Comparison of ENCODE assay signal across 1 cellular context in the genomic region with DNA sequence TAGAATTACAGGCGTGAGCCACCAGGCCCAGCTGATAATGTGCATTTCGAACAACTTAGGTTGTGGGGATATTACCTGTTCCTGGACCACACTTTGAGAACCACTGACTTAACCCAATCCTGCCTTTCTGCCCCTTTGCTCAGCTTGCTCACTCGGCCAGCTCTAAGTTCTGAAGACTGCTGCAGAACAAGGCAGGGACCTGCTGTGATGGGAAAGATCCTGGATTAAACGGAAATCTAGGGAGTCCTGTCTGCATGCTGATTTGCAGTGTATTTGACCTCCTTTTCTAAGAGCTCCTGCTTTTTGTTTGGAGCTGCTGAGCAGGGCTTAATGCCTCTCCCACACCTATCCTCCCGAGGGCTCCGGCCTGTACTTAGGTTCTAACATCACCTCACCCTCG.
TF ChIP-seq lines count a peak whose summit lies in the region.

No MANE protein-coding gene starts in this region.

TF ChIP-seq in WTC11, 78 proteins besides CTCF, POLR2A, EP300 and RAD21 (continued from another document):
- TF ChIP-seq, protein P1, sequence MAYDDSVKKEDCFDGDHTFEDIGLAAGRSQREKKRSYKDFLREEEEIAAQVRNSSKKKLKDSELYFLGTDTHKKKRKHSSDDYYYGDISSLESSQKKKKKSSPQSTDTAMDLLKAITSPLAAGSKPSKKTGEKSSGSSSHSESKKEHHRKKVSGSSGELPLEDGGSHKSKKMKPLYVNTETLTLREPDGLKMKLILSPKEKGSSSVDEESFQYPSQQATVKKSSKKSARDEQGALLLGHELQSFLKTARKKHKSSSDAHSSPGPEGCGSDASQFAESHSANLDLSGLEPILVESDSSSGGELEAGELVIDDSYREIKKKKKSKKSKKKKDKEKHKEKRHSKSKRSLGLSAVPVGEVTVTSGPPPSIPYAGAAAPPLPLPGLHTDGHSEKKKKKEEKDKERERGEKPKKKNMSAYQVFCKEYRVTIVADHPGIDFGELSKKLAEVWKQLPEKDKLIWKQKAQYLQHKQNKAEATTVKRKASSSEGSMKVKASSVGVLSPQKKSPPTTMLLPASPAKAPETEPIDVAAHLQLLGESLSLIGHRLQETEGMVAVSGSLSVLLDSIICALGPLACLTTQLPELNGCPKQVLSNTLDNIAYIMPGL (CRISPR knock-in tag; IDR thresholded peaks at IDR 0.05): no peak
- TF ChIP-seq MYBL2 (CRISPR knock-in tag; IDR thresholded peaks at IDR 0.05) (no peak), SP1 (CRISPR knock-in tag; conservative IDR thresholded peaks at IDR 0.05) (no peak), NR3C1 (CRISPR knock-in tag; conservative IDR thresholded peaks at IDR 0.05; ENCODE audit: low read depth) (no peak), ELF4 (CRISPR knock-in tag; IDR thresholded peaks at IDR 0.05; ENCODE audit: low read depth) (no peak), ETV6 (CRISPR knock-in tag; IDR thresholded peaks at IDR 0.05) (no peak), EMX1 (CRISPR knock-in tag; IDR thresholded peaks at IDR 0.05) (no peak), SOX15 (CRISPR knock-in tag; IDR thresholded peaks at IDR 0.05) (no peak)
- TF ChIP-seq, protein P2, sequence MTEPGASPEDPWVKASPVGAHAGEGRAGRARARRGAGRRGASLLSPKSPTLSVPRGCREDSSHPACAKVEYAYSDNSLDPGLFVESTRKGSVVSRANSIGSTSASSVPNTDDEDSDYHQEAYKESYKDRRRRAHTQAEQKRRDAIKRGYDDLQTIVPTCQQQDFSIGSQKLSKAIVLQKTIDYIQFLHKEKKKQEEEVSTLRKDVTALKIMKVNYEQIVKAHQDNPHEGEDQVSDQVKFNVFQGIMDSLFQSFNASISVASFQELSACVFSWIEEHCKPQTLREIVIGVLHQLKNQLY (CRISPR knock-in tag; IDR thresholded peaks at IDR 0.05): no peak
- TF ChIP-seq, protein P3, sequence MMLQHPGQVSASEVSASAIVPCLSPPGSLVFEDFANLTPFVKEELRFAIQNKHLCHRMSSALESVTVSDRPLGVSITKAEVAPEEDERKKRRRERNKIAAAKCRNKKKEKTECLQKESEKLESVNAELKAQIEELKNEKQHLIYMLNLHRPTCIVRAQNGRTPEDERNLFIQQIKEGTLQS (CRISPR knock-in tag; conservative IDR thresholded peaks at IDR 0.05): no peak
